28 cellular contexts compared by ENCODE assay signal in the genomic region with DNA sequence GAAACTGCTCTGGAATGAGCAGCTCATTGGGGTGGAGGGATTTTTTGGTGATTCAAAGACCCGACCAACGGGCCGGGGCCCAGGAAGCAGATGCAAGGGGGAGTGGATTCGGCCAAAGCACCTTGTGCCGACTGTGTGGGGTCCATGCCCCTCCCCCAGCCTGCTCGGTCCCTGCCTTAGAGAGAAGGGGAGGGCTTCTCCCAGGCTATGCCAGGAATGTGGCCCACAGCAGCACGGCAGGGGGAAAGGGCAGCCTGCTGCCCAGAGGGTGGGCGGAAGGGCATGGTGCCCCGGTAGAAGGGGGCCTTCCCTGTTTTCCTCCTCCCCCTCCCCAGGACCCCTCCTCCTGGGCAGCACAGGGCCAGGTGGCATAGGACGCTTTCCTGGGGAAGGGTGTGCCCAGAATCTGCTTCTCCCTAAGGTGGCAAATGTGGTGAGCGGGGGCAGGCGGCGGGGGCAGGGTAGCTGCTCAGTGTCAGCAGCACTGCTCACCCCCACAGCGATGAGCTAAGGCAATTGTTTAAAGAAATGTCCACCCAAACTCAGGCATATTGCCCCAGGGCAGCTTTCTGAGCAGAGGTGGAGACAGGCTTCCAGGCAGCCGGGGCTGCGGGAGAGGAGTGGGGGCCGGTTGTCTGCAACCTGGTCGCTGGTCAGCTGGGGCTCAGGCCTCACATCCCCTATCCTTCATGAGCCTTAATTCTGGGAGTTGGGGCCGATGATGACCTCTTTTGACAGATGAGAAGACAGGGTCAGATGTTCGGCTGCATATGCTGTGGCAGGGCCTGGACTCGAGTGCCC. TPM values are rescaled to one million over a fixed set of nuclear protein-coding genes. Genes with fewer than 3 reads are reported as not detected.
DNase-seq lines count a peak whose midpoint lies in the region; ATAC-seq, FAIRE-seq and TF ChIP-seq lines count a peak whose summit lies in the region.
"Had no signal": no experiment of that assay in that cellular context is flagged by ENCODE, and none has a peak within 500 bp of the region (broad histone marks: within the 10 kb centered on the region; RNA-seq: fewer than 3 reads in every experiment).

No MANE protein-coding gene starts in this region.

- intact Hi-C loops in HepG2 (cut with micrococcal nuclease; ENCODE audit: unreplicated experiment), result no loop called here
- intact Hi-C loops in right lobe of liver (cut with DNase I), result no loop called here

- H4K20me1 ChIP-seq in HepG2 (ENCODE audit: insufficient read depth, low read length), result no peaks in the 10 kb centered on the region

- TF ChIP-seq CTCF in HepG2 (CRISPR knock-in tag; IDR thresholded peaks at IDR 0.05) (no peak), right lobe of liver (IDR thresholded peaks at IDR 0.05) (no peak), endodermal cell (conservative IDR thresholded peaks at IDR 0.05) (no peak), nephron progenitor cell (IDR thresholded peaks at IDR 0.05) (no peak)

- BruUV-seq in HepG2 (replicated peaks; lab: Mats Ljungman, UMichigan), result no TSS peak

- H2AFZ ChIP-seq in HepG2 (ENCODE audit: low read length), result no peak overlapping the region

- peaks cover 23% of the 10 kb centered on the region for H3K27me3 Mint-ChIP-seq in endodermal cell (ENCODE audit: insufficient read depth)
- peaks cover 10% of the 10 kb centered on the region for H3K27me3 Mint-ChIP-seq in nephron progenitor cell (ENCODE audit: low read depth, poor library complexity)
- no peaks in the 10 kb centered on the region for H3K27me3 Mint-ChIP-seq in activated CD8-positive, alpha-beta T cell treated with anti-CD3 and anti-CD28 coated beads, Interleukin-2, amount 10 ng/mL, durations not matched to agents 7 days and 5 days (ENCODE audit: low read depth)
- H3K27me3 Mint-ChIP-seq in stimulated activated naive B cell treated with anti-CD40 and anti-IgM and Interleukin-4, amounts not matched to agents 10 μg/mL and 1 μg/mL and 100 μg/mL, for 72 hours, result no peaks in the 10 kb centered on the region
- H3K27me3 Mint-ChIP-seq: activated naive CD8-positive, alpha-beta T cell treated with anti-CD3 and anti-CD28 coated beads, Interleukin-2, amount 50 U/mL, for 24 hours; stimulated activated memory B cell treated with anti-CD40 and anti-IgM and Interleukin-4, amounts not matched to agents 10 μg/mL and 1 μg/mL and 100 μg/mL, for 72 hours; type B pancreatic cell had no signal

- H3K27ac Mint-ChIP-seq in endodermal cell (peak overlapping the region; percentile 77), nephron progenitor cell (no peak overlapping the region)
- no peak overlapping the region for H3K27ac Mint-ChIP-seq in activated CD8-positive, alpha-beta T cell treated with anti-CD3 and anti-CD28 coated beads, Interleukin-2, amount 10 ng/mL, durations not matched to agents 7 days and 5 days
- H3K27ac Mint-ChIP-seq in stimulated activated naive B cell treated with anti-CD40 and anti-IgM and Interleukin-4, amounts not matched to agents 10 μg/mL and 1 μg/mL and 100 μg/mL, for 72 hours, result no peak overlapping the region
- H3K27ac Mint-ChIP-seq: activated naive CD8-positive, alpha-beta T cell treated with anti-CD3 and anti-CD28 coated beads, Interleukin-2, amount 50 U/mL, for 24 hours; activated T-helper 2 cell treated with anti-CD3 and anti-CD28 coated beads, Interferon-gamma antibody, Interleukin-2, Interleukin-4, amounts not matched to agents 10 μg/mL and 5 μg/mL and 100 μg/mL, durations not matched to agents 14 hours and 24 hours and 36 hours; stimulated activated memory B cell treated with anti-CD40 and anti-IgM and Interleukin-4, amounts not matched to agents 10 μg/mL and 1 μg/mL and 100 μg/mL, for 72 hours; type B pancreatic cell had no signal

- POLR2A ChIA-PET in HepG2 (lab: Yijun Ruan, JAX), result no interaction called here
- POLR2A ChIA-PET in activated CD8-positive, alpha-beta T cell treated with anti-CD3 and anti-CD28 coated beads, Interleukin-2, amount 10 ng/mL, durations not matched to agents 7 days and 5 days (lab: Charles Lee), result no interaction called here

- TF ChIP-seq POLR2A in HepG2 (IDR thresholded peaks at IDR 0.05; ENCODE audit: insufficient read depth in 1 of 2, low read depth in 2 of 2, low read length in 2 of 2) (no peak), right lobe of liver (IDR thresholded peaks at IDR 0.05) (no peak)

- peak overlapping the region; percentile 9 to 66 (median 35); a peak in 4 of 6 replicates for H3K4me3 ChIP-seq in HepG2 (replicated peaks in 1 of 3; ENCODE audit: insufficient read depth in 1 of 3, low read depth in 2 of 3, low read length in 3 of 3)
- no peak overlapping the region for H3K4me3 ChIP-seq in right lobe of liver
- no peak overlapping the region for H3K4me3 ChIP-seq in endodermal cell (ENCODE audit: low read length)
- H3K4me3 ChIP-seq: breast epithelium, K562, left ventricle myocardium inferior, mucosa of descending colon, right atrium auricular region had no signal

- H3K4me3 Mint-ChIP-seq in endodermal cell, result no peak overlapping the region
- no peak overlapping the region for H3K4me3 Mint-ChIP-seq in nephron progenitor cell
- H3K4me3 Mint-ChIP-seq in activated CD8-positive, alpha-beta T cell treated with anti-CD3 and anti-CD28 coated beads, Interleukin-2, amount 10 ng/mL, durations not matched to agents 7 days and 5 days, result no peak overlapping the region
- H3K4me3 Mint-ChIP-seq in stimulated activated naive B cell treated with anti-CD40 and anti-IgM and Interleukin-4, amounts not matched to agents 10 μg/mL and 1 μg/mL and 100 μg/mL, for 72 hours, result no peak overlapping the region
- H3K4me3 Mint-ChIP-seq: activated naive CD8-positive, alpha-beta T cell treated with anti-CD3 and anti-CD28 coated beads, Interleukin-2, amount 50 U/mL, for 24 hours; stimulated activated memory B cell treated with anti-CD40 and anti-IgM and Interleukin-4, amounts not matched to agents 10 μg/mL and 1 μg/mL and 100 μg/mL, for 72 hours; type B pancreatic cell had no signal

- H3K79me2 ChIP-seq in HepG2 (ENCODE audit: insufficient read depth, low read length), result no peaks in the 10 kb centered on the region

- H3K36me3 Mint-ChIP-seq in endodermal cell (ENCODE audit: low read depth) (no peaks in the 10 kb centered on the region), nephron progenitor cell (ENCODE audit: low read depth) (no peaks in the 10 kb centered on the region)
- H3K36me3 Mint-ChIP-seq in activated CD8-positive, alpha-beta T cell treated with anti-CD3 and anti-CD28 coated beads, Interleukin-2, amount 10 ng/mL, durations not matched to agents 7 days and 5 days (ENCODE audit: low read depth), result no peaks in the 10 kb centered on the region
- H3K36me3 Mint-ChIP-seq in stimulated activated naive B cell treated with anti-CD40 and anti-IgM and Interleukin-4, amounts not matched to agents 10 μg/mL and 1 μg/mL and 100 μg/mL, for 72 hours, result no peaks in the 10 kb centered on the region
- H3K36me3 Mint-ChIP-seq: type B pancreatic cell had no signal

- peak; percentile 45 for ATAC-seq in HepG2
- no peak for ATAC-seq in right lobe of liver
- ATAC-seq in activated CD8-positive, alpha-beta T cell treated with anti-CD3 and anti-CD28 coated beads, Interleukin-2, amount 10 ng/mL, durations not matched to agents 7 days and 5 days, result no peak
- no peak for ATAC-seq in stimulated activated naive B cell treated with anti-CD40 and anti-IgM and Interleukin-4, amounts not matched to agents 10 μg/mL and 1 μg/mL and 100 μg/mL, for 72 hours (replicated peaks)
- ATAC-seq: activated naive CD8-positive, alpha-beta T cell treated with anti-CD3 and anti-CD28 coated beads, Interleukin-2, amount 50 U/mL, for 24 hours; HCT116; K562; mucosa of descending colon; stimulated activated memory B cell treated with anti-CD40 and anti-IgM and Interleukin-4, amounts not matched to agents 10 μg/mL and 1 μg/mL and 100 μg/mL, for 72 hours had no signal

- H3K9ac ChIP-seq in HepG2 (ENCODE audit: insufficient read depth, low read depth, low read length) (peak overlapping the region; percentile 35; the same call in 1 of the 2 replicates), endodermal cell (ENCODE audit: extremely low read depth, low read length, poor library complexity, severe bottlenecking) (no peak overlapping the region)

- CTCF ChIA-PET in HepG2 (lab: Yijun Ruan, JAX; ENCODE audit: low intra/inter-chr PET ratio, low total read pairs), result no interaction called here
- CTCF ChIA-PET in activated CD8-positive, alpha-beta T cell treated with anti-CD3 and anti-CD28 coated beads, Interleukin-2, amount 10 ng/mL, durations not matched to agents 7 days and 5 days (lab: Charles Lee), result no interaction called here

- H3K36me3 ChIP-seq in HepG2 (replicated peaks in 1 of 2; ENCODE audit: control insufficient read depth in 1 of 2, insufficient read depth in 2 of 2, low read length in 2 of 2) (no peaks in the 10 kb centered on the region), right lobe of liver (no peaks in the 10 kb centered on the region), endodermal cell (ENCODE audit: control insufficient read depth, insufficient read depth, low read length) (no peaks in the 10 kb centered on the region)
- H3K36me3 ChIP-seq: breast epithelium, left ventricle myocardium inferior, right atrium auricular region had no signal

- WGBS in HepG2 (ENCODE audit: low lambda C conversion rate), result 16% methylated on average over 15 of the region's 21 CpGs
- WGBS in right lobe of liver (ENCODE audit: insufficient coverage, low coverage, low lambda C conversion rate, missing lambda C conversion rate), result no CpG with 5 or more reads among the region's 21 CpGs
- 69 to 73% methylated on average over 13 to 21 of the region's 21 CpGs for WGBS in endodermal cell (ENCODE audit: insufficient coverage in 1 of 2, insufficient read length in 1 of 2), 2 experiments

- H3K9me3 Mint-ChIP-seq in endodermal cell (no peaks in the 10 kb centered on the region), nephron progenitor cell (no peaks in the 10 kb centered on the region)
- no peaks in the 10 kb centered on the region for H3K9me3 Mint-ChIP-seq in activated CD8-positive, alpha-beta T cell treated with anti-CD3 and anti-CD28 coated beads, Interleukin-2, amount 10 ng/mL, durations not matched to agents 7 days and 5 days (ENCODE audit: insufficient read depth)
- H3K9me3 Mint-ChIP-seq in stimulated activated naive B cell treated with anti-CD40 and anti-IgM and Interleukin-4, amounts not matched to agents 10 μg/mL and 1 μg/mL and 100 μg/mL, for 72 hours, result no peaks in the 10 kb centered on the region
- H3K9me3 Mint-ChIP-seq: activated naive CD8-positive, alpha-beta T cell treated with anti-CD3 and anti-CD28 coated beads, Interleukin-2, amount 50 U/mL, for 24 hours; activated T-helper 2 cell treated with anti-CD3 and anti-CD28 coated beads, Interferon-gamma antibody, Interleukin-2, Interleukin-4, amounts not matched to agents 10 μg/mL and 5 μg/mL and 100 μg/mL, durations not matched to agents 14 hours and 24 hours and 36 hours; stimulated activated memory B cell treated with anti-CD40 and anti-IgM and Interleukin-4, amounts not matched to agents 10 μg/mL and 1 μg/mL and 100 μg/mL, for 72 hours had no signal

- in situ Hi-C loops in HepG2 (cut with HindIII; ENCODE audit: extremely low pct_ligation_motif_present, low pct_unique_long_range_greater_than_20kb), result no loop called here

- peak overlapping the region; percentile 82 for H3K4me2 ChIP-seq in HepG2 (ENCODE audit: low read depth, low read length)

- H3K9me3 ChIP-seq in HepG2 (ENCODE audit: low read length), result no peaks in the 10 kb centered on the region
- no peaks in the 10 kb centered on the region for H3K9me3 ChIP-seq in right lobe of liver
- no peaks in the 10 kb centered on the region for H3K9me3 ChIP-seq in endodermal cell (ENCODE audit: control insufficient read depth, low read length)
- H3K9me3 ChIP-seq: breast epithelium, left ventricle myocardium inferior, mucosa of descending colon, right atrium auricular region had no signal

- peaks cover 14 to 62% of the 10 kb centered on the region in 2 experiments for H3K27me3 ChIP-seq in HepG2 (ENCODE audit: control insufficient read depth in 1 of 2, insufficient read depth in 2 of 2, low read length in 2 of 2)
- H3K27me3 ChIP-seq in right lobe of liver, result no peaks in the 10 kb centered on the region
- H3K27me3 ChIP-seq in endodermal cell (ENCODE audit: control insufficient read depth, insufficient read depth, low read length, poor library complexity, severe bottlenecking), result no peaks in the 10 kb centered on the region
- H3K27me3 ChIP-seq: breast epithelium, right atrium auricular region had no signal

- no peak for TF ChIP-seq RAD21 in HepG2 (CRISPR knock-in tag; IDR thresholded peaks at IDR 0.05)

- H3K27ac ChIP-seq in HepG2 (ENCODE audit: extremely low read length, insufficient read depth, low read length) (no peak overlapping the region), right lobe of liver (no peak overlapping the region), endodermal cell (ENCODE audit: low read depth, low read length) (no peak overlapping the region)
- H3K27ac ChIP-seq: breast epithelium, left ventricle myocardium inferior, right atrium auricular region had no signal

- no peak for DNase-seq in HepG2 (ENCODE audit: low spot score)
- no peak for DNase-seq in right lobe of liver
- peak; percentile 83 for DNase-seq in endodermal cell
- DNase-seq in nephron progenitor cell, result peak; percentile 52
- no peak for DNase-seq in NCI-H774 (lab: John Stamatoyannopoulos, UW)
- no peak for DNase-seq in DMS153 (lab: John Stamatoyannopoulos, UW)
- DNase-seq in activated CD8-positive, alpha-beta T cell treated with anti-CD3 and anti-CD28 coated beads, Interleukin-2, amount 10 ng/mL, durations not matched to agents 7 days and 5 days, result no peak
- no peak for DNase-seq in stimulated activated naive B cell treated with anti-CD40 and anti-IgM and Interleukin-4, amounts not matched to agents 10 μg/mL and 1 μg/mL and 100 μg/mL, for 72 hours
- DNase-seq: activated CD4-positive, alpha-beta T cell treated with anti-CD3 and anti-CD28 coated beads for 48 hours; activated naive CD8-positive, alpha-beta T cell treated with anti-CD3 and anti-CD28 coated beads, Interleukin-2, amount 50 U/mL, for 24 hours; Calu3; GDM1; left ventricle myocardium inferior; MV-4-11; NCI-H1930; NCI-H510A; SW 1271 had no signal

- H3K4me1 Mint-ChIP-seq in endodermal cell, result peaks cover 42% of the 10 kb centered on the region
- peaks cover 54% of the 10 kb centered on the region for H3K4me1 Mint-ChIP-seq in nephron progenitor cell
- peaks cover 10% of the 10 kb centered on the region for H3K4me1 Mint-ChIP-seq in activated CD8-positive, alpha-beta T cell treated with anti-CD3 and anti-CD28 coated beads, Interleukin-2, amount 10 ng/mL, durations not matched to agents 7 days and 5 days (ENCODE audit: low read depth)
- no peaks in the 10 kb centered on the region for H3K4me1 Mint-ChIP-seq in stimulated activated naive B cell treated with anti-CD40 and anti-IgM and Interleukin-4, amounts not matched to agents 10 μg/mL and 1 μg/mL and 100 μg/mL, for 72 hours
- H3K4me1 Mint-ChIP-seq: stimulated activated memory B cell treated with anti-CD40 and anti-IgM and Interleukin-4, amounts not matched to agents 10 μg/mL and 1 μg/mL and 100 μg/mL, for 72 hours had no signal

- no peak for FAIRE-seq in HepG2 (lab: Jason Lieb, UNC)
- FAIRE-seq: frontal cortex, K562 had no signal

- TF ChIP-seq EP300 in HepG2 (IDR thresholded peaks at IDR 0.05; ENCODE audit: low read depth in 2 of 2, low read length in 2 of 2) (no peak), HepG2 (CRISPR knock-in tag; IDR thresholded peaks at IDR 0.05; ENCODE audit: borderline replicate concordance) (no peak)

- H3K4me1 ChIP-seq in HepG2 (ENCODE audit: insufficient read depth, low read length) (peaks cover 68% of the 10 kb centered on the region), right lobe of liver (no peaks in the 10 kb centered on the region), endodermal cell (ENCODE audit: control insufficient read depth, insufficient read depth, low read length) (peaks cover 45% of the 10 kb centered on the region)
- H3K4me1 ChIP-seq: left ventricle myocardium inferior, right atrium auricular region had no signal

RNA-seq across cellular contexts. Expression of a gene that starts 33.9 kb away (rescaled TPM):
- total RNA-seq in HepG2 (2016; rRNA removed; fragmentation: Illumina TruSeq; extraction: Trizol) (10.7 TPM in 2 replicates), right lobe of liver (10 to 100 TPM in 1 of 6 experiments, 1 to 10 TPM in 5; 2.6 to 13.1 (median 6.1) TPM), endodermal cell (1 to 10 TPM in 1 of 2 donors, under 1 TPM in 1; 0.22 to 1.3 TPM)
- 3.0 TPM in 2 replicates for total RNA-seq in HepG2 (2016; cell fraction: cytosol; rRNA removed; fragmentation: Illumina TruSeq; extraction: Trizol; ENCODE audit: low read depth)
- 11.8 and 11.9 TPM in 2 replicates for total RNA-seq in HepG2 (2016; cell fraction: insoluble cytoplasmic fraction; rRNA removed; fragmentation: Illumina TruSeq; extraction: Trizol)
- total RNA-seq in HepG2 (2016; cell fraction: membrane; rRNA removed; fragmentation: Illumina TruSeq; extraction: Trizol), result 5.1 and 6.4 TPM in 2 replicates
- total RNA-seq in HepG2 (2016; cell fraction: nucleus; rRNA removed; fragmentation: Illumina TruSeq; extraction: Trizol), result 8.9 and 10.4 TPM in 2 replicates
- 5.5 and 6.4 TPM in 2 replicates for polyA plus RNA-seq in HepG2 (2011; rRNA removed)
- 2.9 and 3.0 TPM in 2 replicates for polyA plus RNA-seq in HepG2 (2011; cell fraction: cytosol; rRNA removed)
- polyA plus RNA-seq in HepG2 (2011; cell fraction: nucleus; rRNA removed), result 8.3 and 10.0 TPM in 2 replicates
- 4.3 and 4.5 TPM in 2 replicates for polyA plus RNA-seq in HepG2 (2012)
- polyA plus RNA-seq in HepG2 (2016; cell fraction: cytosol; fragmentation: Illumina TruSeq; extraction: Trizol; ENCODE audit: low read depth), result 2.2 and 2.4 TPM in 2 replicates
- polyA plus RNA-seq in HepG2 (2016; cell fraction: insoluble cytoplasmic fraction; fragmentation: Illumina TruSeq; extraction: Trizol; ENCODE audit: low read depth), result 9.8 and 12.2 TPM in 2 replicates
- polyA plus RNA-seq in HepG2 (2016; cell fraction: membrane; fragmentation: Illumina TruSeq; extraction: Trizol; ENCODE audit: low read depth), result 3.3 and 3.5 TPM in 2 replicates
- polyA plus RNA-seq in HepG2 (2016; cell fraction: nucleus; fragmentation: Illumina TruSeq; extraction: Trizol; ENCODE audit: insufficient read depth, low read depth), result 14.3 and 17.1 TPM in 2 replicates
- 2.2 and 23.2 TPM in 2 replicates for polyA minus RNA-seq in HepG2 (2011; rRNA and poly(A)+ RNA removed; ENCODE audit: low replicate concordance)
- polyA minus RNA-seq in HepG2 (2011; cell fraction: cytosol; rRNA and poly(A)+ RNA removed), result 1.8 and 2.8 TPM in 2 replicates
- polyA minus RNA-seq in HepG2 (2011; cell fraction: nucleus; rRNA and poly(A)+ RNA removed), result 9.5 and 12.4 TPM in 2 replicates
- 0.57 TPM for polyA plus RNA-seq in endodermal cell (2013, experiment 1 of 2)
- polyA plus RNA-seq in endodermal cell (2013, experiment 2 of 2), result 0.62 TPM
- 10 to 100 TPM; 29.5 to 31.3 TPM for total RNA-seq in activated CD8-positive, alpha-beta T cell treated with anti-CD3 and anti-CD28 coated beads, Interleukin-2, amount 10 ng/mL, durations not matched to agents 7 days and 5 days

RNA-seq across cellular contexts. Expression of a gene that starts 40.1 kb away (rescaled TPM):
- total RNA-seq in HepG2 (2016; rRNA removed; fragmentation: Illumina TruSeq; extraction: Trizol) (not detected in 2 replicates), right lobe of liver (1 to 10 TPM in 1 of 6 experiments, under 1 TPM in 2, not detected in 3; 0.19 to 1.2 (median 0.22) TPM), endodermal cell (1 to 10 TPM; 2.1 to 2.4 TPM)
- total RNA-seq in HepG2 (2016; cell fraction: cytosol; rRNA removed; fragmentation: Illumina TruSeq; extraction: Trizol; ENCODE audit: low read depth), result not detected in 2 replicates
- total RNA-seq in HepG2 (2016; cell fraction: insoluble cytoplasmic fraction; rRNA removed; fragmentation: Illumina TruSeq; extraction: Trizol), result not detected in 2 replicates
- total RNA-seq in HepG2 (2016; cell fraction: membrane; rRNA removed; fragmentation: Illumina TruSeq; extraction: Trizol), result not detected in 2 replicates
- not detected in 2 replicates for total RNA-seq in HepG2 (2016; cell fraction: nucleus; rRNA removed; fragmentation: Illumina TruSeq; extraction: Trizol)
- 0.09 and 0.20 TPM in 2 replicates for polyA plus RNA-seq in HepG2 (2011; rRNA removed)
- 0.03 TPM in 1 of 2 replicates, not detected in the other for polyA plus RNA-seq in HepG2 (2011; cell fraction: cytosol; rRNA removed)
- polyA plus RNA-seq in HepG2 (2011; cell fraction: nucleus; rRNA removed), result 0.05 TPM in 1 of 2 replicates, not detected in the other
- polyA plus RNA-seq in HepG2 (2012), result 0.07 TPM in 1 of 2 replicates, not detected in the other
- polyA plus RNA-seq in HepG2 (2016; cell fraction: cytosol; fragmentation: Illumina TruSeq; extraction: Trizol; ENCODE audit: low read depth), result not detected in 2 replicates
- polyA plus RNA-seq in HepG2 (2016; cell fraction: insoluble cytoplasmic fraction; fragmentation: Illumina TruSeq; extraction: Trizol; ENCODE audit: low read depth), result 0.11 TPM in 1 of 2 replicates, not detected in the other
- polyA plus RNA-seq in HepG2 (2016; cell fraction: membrane; fragmentation: Illumina TruSeq; extraction: Trizol; ENCODE audit: low read depth), result not detected in 2 replicates
- 0.38 TPM in 1 of 2 replicates, not detected in the other for polyA plus RNA-seq in HepG2 (2016; cell fraction: nucleus; fragmentation: Illumina TruSeq; extraction: Trizol; ENCODE audit: insufficient read depth, low read depth)
- 42.8 TPM in 1 of 2 replicates, not detected in the other for polyA minus RNA-seq in HepG2 (2011; rRNA and poly(A)+ RNA removed; ENCODE audit: low replicate concordance)
- 0.35 TPM in 1 of 2 replicates, not detected in the other for polyA minus RNA-seq in HepG2 (2011; cell fraction: cytosol; rRNA and poly(A)+ RNA removed)
- not detected in 2 replicates for polyA minus RNA-seq in HepG2 (2011; cell fraction: nucleus; rRNA and poly(A)+ RNA removed)
- 0.39 TPM for polyA plus RNA-seq in endodermal cell (2013, experiment 1 of 2)
- polyA plus RNA-seq in endodermal cell (2013, experiment 2 of 2), result 0.50 TPM
- not detected for total RNA-seq in activated CD8-positive, alpha-beta T cell treated with anti-CD3 and anti-CD28 coated beads, Interleukin-2, amount 10 ng/mL, durations not matched to agents 7 days and 5 days
- total RNA-seq: activated T-helper 2 cell treated with anti-CD3 and anti-CD28 coated beads, Interferon-gamma antibody, Interleukin-2, Interleukin-4, amounts not matched to agents 10 μg/mL and 5 μg/mL and 100 μg/mL, durations not matched to agents 14 hours and 24 hours and 36 hours; dermis microvascular lymphatic vessel endothelial cell; K562; left ventricle myocardium inferior had no signal
- polyA plus RNA-seq: BJ, K562 had no signal

Comparison
In these comparisons a context has a peak if more than half of its experiments do, and no peak if none do; other contexts are left out.
1. H3K4me3 ChIP-seq: peak in HepG2 (3 of 3); none in right lobe of liver (0 of 3) and endodermal cell (single experiment).
2. DNase-seq: peak in endodermal cell (single experiment) and nephron progenitor cell (single experiment); none in HepG2 (single experiment), right lobe of liver (0 of 3), NCI-H774 (single experiment), DMS153 (single experiment), activated CD8-positive, alpha-beta T cell treated with anti-CD3 and anti-CD28 coated beads, Interleukin-2, amount 10 ng/mL, durations not matched to agents 7 days and 5 days (single experiment) and stimulated activated naive B cell treated with anti-CD40 and anti-IgM and Interleukin-4, amounts not matched to agents 10 μg/mL and 1 μg/mL and 100 μg/mL, for 72 hours (single experiment).